22 cellular contexts compared by ENCODE assay signal in the genomic region with DNA sequence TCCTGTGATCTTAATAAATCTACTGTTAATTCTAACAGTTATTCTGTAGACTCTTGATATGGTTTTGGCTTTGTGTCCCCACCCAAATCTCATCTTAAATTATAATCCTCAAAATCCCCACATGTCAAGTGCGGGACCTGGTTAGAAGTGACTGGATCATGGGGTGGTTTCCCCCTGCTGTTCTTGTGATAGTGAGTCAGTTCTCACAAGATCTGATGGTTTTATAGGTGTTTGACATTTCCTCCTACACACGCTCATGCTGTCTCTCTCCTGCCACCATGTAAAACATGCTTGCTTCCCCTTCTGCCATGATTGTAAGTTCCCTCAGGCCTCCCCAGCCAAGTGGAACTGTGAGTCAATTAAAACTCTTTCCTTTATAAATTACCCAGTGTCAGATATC. TPM values are rescaled to one million over a fixed set of nuclear protein-coding genes. Genes with fewer than 3 reads are reported as not detected.
A peak's percentile ranks its signal among the peaks of the same experiment; 100 is the strongest.
DNase-seq lines count a peak whose midpoint lies in the region; ATAC-seq and TF ChIP-seq lines count a peak whose summit lies in the region.
"Had no signal": no experiment of that assay in that cellular context is flagged by ENCODE, and none has a peak within 500 bp of the region (broad histone marks: within the 10 kb centered on the region; RNA-seq: fewer than 3 reads in every experiment).

No MANE protein-coding gene starts in this region.

- no peak overlapping the region for H3K27ac Mint-ChIP-seq in activated naive CD8-positive, alpha-beta T cell treated with anti-CD3 and anti-CD28 coated beads, Interleukin-2, amount 50 U/mL, for 24 hours
- H3K27ac Mint-ChIP-seq in activated naive CD8-positive, alpha-beta T cell treated with anti-CD3 and anti-CD28 coated beads for 36 hours = no peak overlapping the region
- H3K27ac Mint-ChIP-seq: CD4-positive, alpha-beta T cell had no signal

- peak; percentile 17 for DNase-seq in activated CD4-positive, alpha-beta T cell treated with anti-CD3 and anti-CD28 coated beads for 48 hours
- no peak for DNase-seq in activated CD4-positive, alpha-beta T cell treated with anti-CD3 and anti-CD28 coated beads for 1 hour
- DNase-seq in activated naive CD8-positive, alpha-beta T cell treated with anti-CD3 and anti-CD28 coated beads, Interleukin-2, amount 50 U/mL, for 24 hours = no peak
- DNase-seq in activated naive CD8-positive, alpha-beta T cell treated with anti-CD3 and anti-CD28 coated beads for 36 hours = no peak
- no peak for DNase-seq in foreskin keratinocyte
- DNase-seq: AML-193; CD4-positive, alpha-beta T cell; HCEC 1CT; KG1; MG63; NCI-H2029; NCI-H446 treated with DMSO at 0.1 percent for 48 hours; NCI-H526; NCI-H82; NK-92 treated with Interleukin-12 subunit alpha and Interleukin-12 subunit beta, amount 100 ng/mL, for 24 hours; PC-9 had no signal

- H3K27me3 ChIP-seq in foreskin keratinocyte = no peaks in the 10 kb centered on the region
- H3K27me3 ChIP-seq: BLaER1 treated with 17β-estradiol and CSF1 and Interleukin-3, amounts not matched to agents 10 nM and 100 nM; MG63; SJSA1 had no signal

- H3K4me1 ChIP-seq in foreskin keratinocyte = no peaks in the 10 kb centered on the region
- H3K4me1 ChIP-seq: A549; BLaER1 treated with 17β-estradiol and CSF1 and Interleukin-3, amounts not matched to agents 10 nM and 100 nM; SJSA1 had no signal

- H3K27ac ChIP-seq in foreskin keratinocyte = no peak overlapping the region
- H3K27ac ChIP-seq: A549; BLaER1 treated with 17β-estradiol and CSF1 and Interleukin-3, amounts not matched to agents 10 nM and 100 nM; PC-9; SJSA1 had no signal

- H3K4me1 Mint-ChIP-seq in activated naive CD8-positive, alpha-beta T cell treated with anti-CD3 and anti-CD28 coated beads, Interleukin-2, amount 50 U/mL, for 24 hours = peaks cover 4% of the 10 kb centered on the region
- peaks cover 2% of the 10 kb centered on the region for H3K4me1 Mint-ChIP-seq in activated naive CD8-positive, alpha-beta T cell treated with anti-CD3 and anti-CD28 coated beads for 36 hours

- no peak for TF ChIP-seq CTCF in foreskin keratinocyte (conservative IDR thresholded peaks at IDR 0.05)

- no peak overlapping the region for H3K4me3 Mint-ChIP-seq in activated naive CD8-positive, alpha-beta T cell treated with anti-CD3 and anti-CD28 coated beads, Interleukin-2, amount 50 U/mL, for 24 hours
- H3K4me3 Mint-ChIP-seq in activated naive CD8-positive, alpha-beta T cell treated with anti-CD3 and anti-CD28 coated beads for 36 hours = no peak overlapping the region
- H3K4me3 Mint-ChIP-seq: CD4-positive, alpha-beta T cell had no signal

- no peaks in the 10 kb centered on the region for H3K27me3 Mint-ChIP-seq in activated naive CD8-positive, alpha-beta T cell treated with anti-CD3 and anti-CD28 coated beads, Interleukin-2, amount 50 U/mL, for 24 hours
- no peaks in the 10 kb centered on the region for H3K27me3 Mint-ChIP-seq in activated naive CD8-positive, alpha-beta T cell treated with anti-CD3 and anti-CD28 coated beads for 36 hours
- H3K27me3 Mint-ChIP-seq: CD4-positive, alpha-beta T cell had no signal

- peak; percentile 69 for ATAC-seq in activated naive CD8-positive, alpha-beta T cell treated with anti-CD3 and anti-CD28 coated beads, Interleukin-2, amount 50 U/mL, for 24 hours
- ATAC-seq in foreskin keratinocyte (peak; percentile 26), SK-N-SH treated with all-trans-retinoic acid at 6 μM for 48 hours (no peak), GM21447 (IDR thresholded peaks at IDR 0.05; ENCODE audit: unreplicated experiment) (no peak)
- ATAC-seq: A549, Right ventricle myocardium inferior had no signal

- H3K36me3 Mint-ChIP-seq in activated naive CD8-positive, alpha-beta T cell treated with anti-CD3 and anti-CD28 coated beads, Interleukin-2, amount 50 U/mL, for 24 hours (ENCODE audit: low read depth) = no peaks in the 10 kb centered on the region
- no peaks in the 10 kb centered on the region for H3K36me3 Mint-ChIP-seq in activated naive CD8-positive, alpha-beta T cell treated with anti-CD3 and anti-CD28 coated beads for 36 hours

- H3K9me3 Mint-ChIP-seq in activated naive CD8-positive, alpha-beta T cell treated with anti-CD3 and anti-CD28 coated beads, Interleukin-2, amount 50 U/mL, for 24 hours = peaks cover 12% of the 10 kb centered on the region
- H3K9me3 Mint-ChIP-seq in activated naive CD8-positive, alpha-beta T cell treated with anti-CD3 and anti-CD28 coated beads for 36 hours = peaks cover 4% of the 10 kb centered on the region

TF ChIP-seq in SK-N-SH treated with all-trans-retinoic acid at 6 μM for 48 hours, 23 proteins besides CTCF, POLR2A, EP300 and RAD21:
- TF ChIP-seq ZNF70 (CRISPR knock-in tag; IDR thresholded peaks at IDR 0.05) = no peak
- no peak for TF ChIP-seq TSHZ2 (CRISPR knock-in tag; IDR thresholded peaks at IDR 0.05)
- no peak for TF ChIP-seq ZC3H10 (CRISPR knock-in tag; IDR thresholded peaks at IDR 0.05)
- TF ChIP-seq ZFP3 (CRISPR knock-in tag; IDR thresholded peaks at IDR 0.05) = no peak
- TF ChIP-seq ZNF8 (CRISPR knock-in tag; IDR thresholded peaks at IDR 0.05) = no peak
- TF ChIP-seq CSDC2 (CRISPR knock-in tag; IDR thresholded peaks at IDR 0.05) = no peak
- no peak for TF ChIP-seq ZNF565 (CRISPR knock-in tag; conservative IDR thresholded peaks at IDR 0.05; ENCODE audit: low read depth)
- no peak for TF ChIP-seq BACH2 (CRISPR knock-in tag; IDR thresholded peaks at IDR 0.05; ENCODE audit: borderline replicate concordance)
- TF ChIP-seq ISL1 (CRISPR knock-in tag; IDR thresholded peaks at IDR 0.05) = no peak
- no peak for TF ChIP-seq TOX (CRISPR knock-in tag; IDR thresholded peaks at IDR 0.05; ENCODE audit: borderline replicate concordance)
- TF ChIP-seq, protein P1, sequence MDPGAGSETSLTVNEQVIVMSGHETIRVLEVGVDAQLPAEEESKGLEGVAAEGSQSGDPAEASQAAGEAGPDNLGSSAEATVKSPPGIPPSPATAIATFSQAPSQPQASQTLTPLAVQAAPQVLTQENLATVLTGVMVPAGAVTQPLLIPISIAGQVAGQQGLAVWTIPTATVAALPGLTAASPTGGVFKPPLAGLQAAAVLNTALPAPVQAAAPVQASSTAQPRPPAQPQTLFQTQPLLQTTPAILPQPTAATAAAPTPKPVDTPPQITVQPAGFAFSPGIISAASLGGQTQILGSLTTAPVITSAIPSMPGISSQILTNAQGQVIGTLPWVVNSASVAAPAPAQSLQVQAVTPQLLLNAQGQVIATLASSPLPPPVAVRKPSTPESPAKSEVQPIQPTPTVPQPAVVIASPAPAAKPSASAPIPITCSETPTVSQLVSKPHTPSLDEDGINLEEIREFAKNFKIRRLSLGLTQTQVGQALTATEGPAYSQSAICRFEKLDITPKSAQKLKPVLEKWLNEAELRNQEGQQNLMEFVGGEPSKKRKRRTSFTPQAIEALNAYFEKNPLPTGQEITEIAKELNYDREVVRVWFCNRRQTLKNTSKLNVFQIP (CRISPR knock-in tag; IDR thresholded peaks at IDR 0.05; ENCODE audit: borderline replicate concordance, low read depth) = no peak
- TF ChIP-seq PPARA (CRISPR knock-in tag; IDR thresholded peaks at IDR 0.05; ENCODE audit: borderline replicate concordance) = no peak
- TF ChIP-seq GLIS3 (CRISPR knock-in tag; IDR thresholded peaks at IDR 0.05) = no peak

RNA-seq across cellular contexts. Expression of gene EPB41L2, which starts 10.5 kb away (rescaled TPM):
- total RNA-seq in activated naive CD8-positive, alpha-beta T cell treated with anti-CD3 and anti-CD28 coated beads for 36 hours = 10 to 100 TPM; 40.1 to 40.7 TPM
- total RNA-seq in foreskin keratinocyte = 35.9 and 38.7 TPM in 2 replicates
- 17.6 and 19.6 TPM in 2 replicates for polyA plus RNA-seq in foreskin keratinocyte

Comparison
In these comparisons a context has a peak if more than half of its experiments do, and no peak if none do; other contexts are left out.
1. ATAC-seq: peak in activated naive CD8-positive, alpha-beta T cell treated with anti-CD3 and anti-CD28 coated beads, Interleukin-2, amount 50 U/mL, for 24 hours (single experiment) and foreskin keratinocyte (single experiment); none in SK-N-SH treated with all-trans-retinoic acid at 6 μM for 48 hours (single experiment) and GM21447 (single experiment).